Comparison of ENCODE assay signal across 2 cellular contexts in the genomic region with DNA sequence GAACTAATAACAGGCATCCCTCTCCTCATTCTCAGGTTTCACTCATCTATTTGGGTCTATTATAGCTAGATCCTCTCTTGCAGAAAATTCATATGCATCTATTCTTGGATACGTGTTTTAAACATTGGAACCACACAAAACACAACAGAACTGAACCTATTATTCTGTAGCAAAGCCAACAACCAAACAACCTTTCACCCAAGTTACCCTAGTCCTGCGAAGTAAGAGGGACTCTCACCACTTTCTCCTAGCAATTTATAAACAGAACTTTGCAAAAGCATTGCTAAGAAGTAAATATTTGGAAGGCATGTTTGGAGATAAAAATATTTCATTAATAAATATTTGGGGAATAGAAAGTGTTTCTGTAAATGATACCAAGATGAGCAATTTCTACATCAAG.
A peak's percentile ranks its signal among the peaks of the same experiment; 100 is the strongest.
TF ChIP-seq lines count a peak whose summit lies in the region.

No MANE protein-coding gene starts in this region.

TF ChIP-seq in HEK293, 187 proteins besides CTCF, POLR2A, EP300 and RAD21:
- no peak for TF ChIP-seq GFI1B (tag by site-specific recombination; IDR thresholded peaks at IDR 0.05)
- TF ChIP-seq ZNF791 (tag by site-specific recombination; IDR thresholded peaks at IDR 0.05) = no peak
- TF ChIP-seq PRDM1 (tag by site-specific recombination; IDR thresholded peaks at IDR 0.05) = 0 out of 2 replicates have a peak, but pooled peaks have one; percentile 8
- TF ChIP-seq ZFP3 (tag by site-specific recombination; IDR thresholded peaks at IDR 0.05; ENCODE audit: low read depth) = no peak
- no peak for TF ChIP-seq MEIS1 (CRISPR knock-in tag; IDR thresholded peaks at IDR 0.05; ENCODE audit: borderline replicate concordance)

TF ChIP-seq in IMR-90, 13 proteins besides CTCF, POLR2A, EP300 and RAD21:
- no peak for TF ChIP-seq CHD1 (IDR thresholded peaks at IDR 0.05; ENCODE audit: low read depth, low read length)
- no peak for TF ChIP-seq NFE2L2 (IDR thresholded peaks at IDR 0.05; ENCODE audit: low read depth, low read length)
- no peak for TF ChIP-seq RFX5 (IDR thresholded peaks at IDR 0.05; ENCODE audit: low read depth, low read length)
